Comparison of ENCODE assay signal across 8 cellular contexts in genomic region chr14:92615451-92615850, GRCh38.
DNase-seq lines count a peak whose midpoint lies in the region; ATAC-seq and TF ChIP-seq lines count a peak whose summit lies in the region.

No MANE protein-coding gene starts in this region.

- no peak overlapping the region for H3K4me2 ChIP-seq in SK-N-SH

- DNase-seq in activated T-cell treated with anti-CD3 and anti-CD28 coated beads for 1 hour (ENCODE audit: low read depth) (peak; percentile 55), tibial nerve (ENCODE audit: low spot score in 2 of 2) (no peak), SK-N-SH (no peak), NCI-H524 (lab: John Stamatoyannopoulos, UW) (no peak), NCI-H748 (lab: John Stamatoyannopoulos, UW; ENCODE audit: unreplicated experiment) (no peak)
- DNase-seq in stimulated activated CD4-positive, alpha-beta T cell treated with anti-CD3 and anti-CD28 coated beads, Interleukin-4, amount 100 ng/mL, for 4 hours, result peak; percentile 25 to 53

- H3K9ac ChIP-seq in SK-N-SH, result no peak overlapping the region

- H3K36me3 ChIP-seq in tibial nerve (no peaks in the 10 kb centered on the region), SK-N-SH (replicated peaks in 1 of 2; ENCODE audit: control insufficient read depth in 1 of 2, insufficient read depth in 2 of 2, low read length in 1 of 2) (peaks cover 2 to 7% of the 10 kb centered on the region in 2 experiments)

- no peak for TF ChIP-seq RAD21 in SK-N-SH (IDR thresholded peaks at IDR 0.05; ENCODE audit: low read length)

- no peak overlapping the region for H2AFZ ChIP-seq in SK-N-SH (ENCODE audit: low read depth)

- H3K4me1 ChIP-seq in tibial nerve (no peaks in the 10 kb centered on the region), SK-N-SH (ENCODE audit: control insufficient read depth in 1 of 2, insufficient read depth in 2 of 2, low read depth in 1 of 2, low read length in 1 of 2) (no peaks in the 10 kb centered on the region; a peak in 1 of 4 replicates)

- H3K27ac ChIP-seq in tibial nerve, result no peak overlapping the region
- no peak overlapping the region for H3K27ac ChIP-seq in SK-N-SH (ENCODE audit: low read depth in 2 of 2, low read length in 1 of 2)

- WGBS in tibial nerve, 2 donors, result 74 to 91% methylated on average over 3 to 4 of the region's 4 CpGs
- WGBS in SK-N-SH (ENCODE audit: low lambda C conversion rate), result 53% methylated on average over 3 of the region's 4 CpGs

- POLR2A ChIA-PET in SK-N-SH (lab: Yijun Ruan, JAX), result no interaction called here

- TF ChIP-seq CTCF in tibial nerve (IDR thresholded peaks at IDR 0.05) (no peak), SK-N-SH (IDR thresholded peaks at IDR 0.05) (no peak)

- no peaks in the 10 kb centered on the region for H3K9me2 ChIP-seq in SK-N-SH

- H3K79me2 ChIP-seq in SK-N-SH (ENCODE audit: insufficient read depth), result no peaks in the 10 kb centered on the region

- H3F3A ChIP-seq in SK-N-SH (replicated peaks; ENCODE audit: insufficient read depth), result no peaks in the 10 kb centered on the region

- no peak for TF ChIP-seq POLR2A in tibial nerve (IDR thresholded peaks at IDR 0.05)

- CTCF ChIA-PET in SK-N-SH (lab: Yijun Ruan, JAX), result no interaction called here

- ATAC-seq in GM18907 (IDR thresholded peaks at IDR 0.05; ENCODE audit: unreplicated experiment), result peak; percentile 92
- ATAC-seq in HG03139 (IDR thresholded peaks at IDR 0.05; ENCODE audit: unreplicated experiment), result peak; percentile 85

- no peaks in the 10 kb centered on the region for H3K9me3 ChIP-seq in tibial nerve
- no peaks in the 10 kb centered on the region for H3K9me3 ChIP-seq in SK-N-SH

- H3K27me3 ChIP-seq in tibial nerve (no peaks in the 10 kb centered on the region), SK-N-SH (ENCODE audit: insufficient read depth) (no peaks in the 10 kb centered on the region)

- no peaks in the 10 kb centered on the region for H4K20me1 ChIP-seq in SK-N-SH (ENCODE audit: insufficient read depth)

- H3K4me3 ChIP-seq in tibial nerve, result no peak overlapping the region
- no peak overlapping the region for H3K4me3 ChIP-seq in SK-N-SH (ENCODE audit: low read depth in 2 of 2, low read length in 1 of 2)

- TF ChIP-seq EP300 in tibial nerve (IDR thresholded peaks at IDR 0.05), result no peak
- TF ChIP-seq EP300 in SK-N-SH (IDR thresholded peaks at IDR 0.05; ENCODE audit: borderline replicate concordance in 1 of 2, low read depth in 1 of 2, low read length in 1 of 2), result no peak

TF ChIP-seq in SK-N-SH, 30 proteins besides CTCF, POLR2A, EP300 and RAD21:
- no peak for TF ChIP-seq ELF1 (IDR thresholded peaks at IDR 0.05)
- TF ChIP-seq NRF1 (IDR thresholded peaks at IDR 0.05; ENCODE audit: low read depth, low read length), result no peak
- TF ChIP-seq RFX5 (IDR thresholded peaks at IDR 0.05; ENCODE audit: low read length), result no peak
- no peak for TF ChIP-seq MXI1 (IDR thresholded peaks at IDR 0.05; ENCODE audit: low read depth, low read length)
- no peak for TF ChIP-seq FOXJ3 (CRISPR knock-in tag; IDR thresholded peaks at IDR 0.05)
- TF ChIP-seq SIN3A (IDR thresholded peaks at IDR 0.05; ENCODE audit: borderline replicate concordance, low read depth, low read length), result no peak
- TF ChIP-seq RXRA (IDR thresholded peaks at IDR 0.05; ENCODE audit: borderline replicate concordance, low read depth), result no peak
- no peak for TF ChIP-seq MAX (IDR thresholded peaks at IDR 0.05; ENCODE audit: low read depth)
- no peak for TF ChIP-seq JUND (IDR thresholded peaks at IDR 0.05)
- TF ChIP-seq NFIC (IDR thresholded peaks at IDR 0.05; ENCODE audit: borderline replicate concordance), result no peak
- TF ChIP-seq CHD2 (IDR thresholded peaks at IDR 0.05; ENCODE audit: low read length, partially characterized antibody), result no peak
- TF ChIP-seq USF1 (IDR thresholded peaks at IDR 0.05; ENCODE audit: borderline replicate concordance, low read depth), result no peak
- TF ChIP-seq IRF3 (IDR thresholded peaks at IDR 0.05; ENCODE audit: low read depth, low read length), result no peak
- no peak for TF ChIP-seq TCF12 (IDR thresholded peaks at IDR 0.05)
- TF ChIP-seq TEAD4 (IDR thresholded peaks at IDR 0.05; ENCODE audit: borderline replicate concordance, insufficient read depth), result no peak
- no peak for TF ChIP-seq GABPA (IDR thresholded peaks at IDR 0.05; ENCODE audit: low read depth)
- no peak for TF ChIP-seq POLR2AphosphoS5 (IDR thresholded peaks at IDR 0.05; ENCODE audit: low read depth, low read length)
TF ChIP-seq in SK-N-SH: peak in this region for 0.

Comparison
In these comparisons a context has a peak if more than half of its experiments do, and no peak if none do; other contexts are left out.
1. DNase-seq: peak in activated T-cell treated with anti-CD3 and anti-CD28 coated beads for 1 hour (single experiment) and stimulated activated CD4-positive, alpha-beta T cell treated with anti-CD3 and anti-CD28 coated beads, Interleukin-4, amount 100 ng/mL, for 4 hours (2 of 2); none in tibial nerve (0 of 2), SK-N-SH (single experiment), NCI-H524 (0 of 2) and NCI-H748 (single experiment).